In genomic region chr4:161555689-161556660, GRCh38 we compare ENCODE assay signal across 12 cellular contexts.
DNase-seq lines count a peak whose midpoint lies in the region; ATAC-seq, FAIRE-seq and TF ChIP-seq lines count a peak whose summit lies in the region.
"Had no signal": no experiment of that assay in that cellular context is flagged by ENCODE, and none has a peak within 500 bp of the region (broad histone marks: within the 10 kb centered on the region; RNA-seq: fewer than 3 reads in every experiment).

No MANE protein-coding gene starts in this region.

- peaks cover 11% of the 10 kb centered on the region for H3K4me1 Mint-ChIP-seq in CD14-positive monocyte
- H3K4me1 Mint-ChIP-seq: activated CD8-positive, alpha-beta memory T cell treated with anti-CD3 and anti-CD28 coated beads, Interleukin-2, amount 10 ng/mL, durations not matched to agents 7 days and 5 days had no signal

- H3K27me3 Mint-ChIP-seq in CD14-positive monocyte (ENCODE audit: low read depth in 3 of 3): no peaks in the 10 kb centered on the region
- H3K27me3 Mint-ChIP-seq: activated CD8-positive, alpha-beta memory T cell treated with anti-CD3 and anti-CD28 coated beads, Interleukin-2, amount 10 ng/mL, durations not matched to agents 7 days and 5 days had no signal

- DNase-seq in A549 (ENCODE audit: low read depth in 1 of 2, low spot score in 1 of 2): peak in 1 of 2 experiments; percentile 21
- DNase-seq in astrocyte of the cerebellum (ENCODE audit: low read depth): peak; percentile 6
- no peak for DNase-seq in stimulated activated CD4-positive, alpha-beta T cell treated with anti-CD3 and anti-CD28 coated beads, Interleukin-2, amount 100 ng/mL, for 24 hours
- DNase-seq in suprapubic skin (ENCODE audit: low spot score in 2 of 2): no peak
- no peak for DNase-seq in CD14-positive monocyte (ENCODE audit: low spot score)
- no peak for DNase-seq in uterus
- DNase-seq: activated CD8-positive, alpha-beta memory T cell treated with anti-CD3 and anti-CD28 coated beads, Interleukin-2, amount 10 ng/mL, durations not matched to agents 7 days and 5 days; AML-193; esophagus squamous epithelium; NCI-H446 treated with DMSO at 0.1 percent for 48 hours had no signal

- no peaks in the 10 kb centered on the region for H3K9me3 ChIP-seq in A549
- no peaks in the 10 kb centered on the region for H3K9me3 ChIP-seq in suprapubic skin
- no peaks in the 10 kb centered on the region for H3K9me3 ChIP-seq in uterus
- H3K9me3 ChIP-seq: esophagus squamous epithelium had no signal

- CTCF ChIA-PET in A549 (lab: Yijun Ruan, JAX): no interaction called here

- TF ChIP-seq EP300 in A549 (IDR thresholded peaks at IDR 0.05) (no peak), suprapubic skin (IDR thresholded peaks at IDR 0.05) (no peak)

- peaks cover 0 to 4% (median 0%) of the 10 kb centered on the region in 7 donors for H3K9me3 Mint-ChIP-seq in CD14-positive monocyte

- WGBS in A549 (ENCODE audit: missing lambda C conversion rate): 81% methylated on average over 5 of the region's 5 CpGs
- 63% methylated on average over 5 of the region's 5 CpGs for WGBS in suprapubic skin

- H3K36me3 ChIP-seq in suprapubic skin (no peaks in the 10 kb centered on the region), uterus (no peaks in the 10 kb centered on the region)
- H3K36me3 ChIP-seq: esophagus squamous epithelium had no signal

- POLR2A ChIA-PET in A549 (lab: Yijun Ruan, JAX): no interaction called here

- H3K4me2 ChIP-seq in A549: peak overlapping the region; percentile 79

- H3K27ac Mint-ChIP-seq in CD14-positive monocyte: no peak overlapping the region
- H3K27ac Mint-ChIP-seq: activated CD8-positive, alpha-beta memory T cell treated with anti-CD3 and anti-CD28 coated beads, Interleukin-2, amount 10 ng/mL, durations not matched to agents 7 days and 5 days had no signal

- TF ChIP-seq RAD21 in A549 (conservative IDR thresholded peaks at IDR 0.05 in 1 of 2, IDR thresholded peaks at IDR 0.05 in 1 of 2): no peak

- no peaks in the 10 kb centered on the region for H3K36me3 Mint-ChIP-seq in CD14-positive monocyte
- H3K36me3 Mint-ChIP-seq: activated CD8-positive, alpha-beta memory T cell treated with anti-CD3 and anti-CD28 coated beads, Interleukin-2, amount 10 ng/mL, durations not matched to agents 7 days and 5 days had no signal

- H3K4me1 ChIP-seq in A549 (peaks cover 18% of the 10 kb centered on the region; the same call in 2 of the 3 replicates), suprapubic skin (no peaks in the 10 kb centered on the region), uterus (no peaks in the 10 kb centered on the region)
- H3K4me1 ChIP-seq: esophagus squamous epithelium had no signal

- no peak for TF ChIP-seq CTCF in A549 (IDR thresholded peaks at IDR 0.05)
- no peak for TF ChIP-seq CTCF in astrocyte of the cerebellum (IDR thresholded peaks at IDR 0.05; ENCODE audit: low read depth, low read length, missing control alignments)
- TF ChIP-seq CTCF in suprapubic skin (IDR thresholded peaks at IDR 0.05): no peak
- TF ChIP-seq CTCF in CD14-positive monocyte (IDR thresholded peaks at IDR 0.05): no peak
- TF ChIP-seq CTCF in uterus (IDR thresholded peaks at IDR 0.05): no peak

- H3K27ac ChIP-seq in A549 (peak overlapping the region; percentile 62 to 67; a peak in 5 of 6 replicates), suprapubic skin (no peak overlapping the region), uterus (no peak overlapping the region)
- H3K27ac ChIP-seq: esophagus squamous epithelium had no signal

- H3K4me3 Mint-ChIP-seq in CD14-positive monocyte: no peak overlapping the region
- H3K4me3 Mint-ChIP-seq: activated CD8-positive, alpha-beta memory T cell treated with anti-CD3 and anti-CD28 coated beads, Interleukin-2, amount 10 ng/mL, durations not matched to agents 7 days and 5 days had no signal

- TF ChIP-seq POLR2A in A549 (IDR thresholded peaks at IDR 0.05; ENCODE audit: low read length) (no peak), suprapubic skin (IDR thresholded peaks at IDR 0.05) (no peak), uterus (IDR thresholded peaks at IDR 0.05) (no peak)

- ATAC-seq in A549 (no peak; a peak in 1 of 6 replicates), GM19395 (IDR thresholded peaks at IDR 0.05; ENCODE audit: unreplicated experiment) (peak; percentile 82), HG03108 (IDR thresholded peaks at IDR 0.05; ENCODE audit: unreplicated experiment) (peak; percentile 82)
- ATAC-seq: activated CD8-positive, alpha-beta memory T cell treated with anti-CD3 and anti-CD28 coated beads, Interleukin-2, amount 10 ng/mL, durations not matched to agents 7 days and 5 days had no signal

- no peak for FAIRE-seq in A549 (lab: Jason Lieb, UNC)

- H3K27me3 ChIP-seq in suprapubic skin (no peaks in the 10 kb centered on the region), uterus (no peaks in the 10 kb centered on the region)
- H3K27me3 ChIP-seq: esophagus squamous epithelium had no signal

- no peak overlapping the region for H3K4me3 ChIP-seq in A549
- no peak overlapping the region for H3K4me3 ChIP-seq in astrocyte of the cerebellum (ENCODE audit: low read depth, low read length)
- no peak overlapping the region for H3K4me3 ChIP-seq in suprapubic skin
- no peak overlapping the region for H3K4me3 ChIP-seq in uterus
- H3K4me3 ChIP-seq: esophagus squamous epithelium had no signal

- in situ Hi-C loops in astrocyte of the cerebellum (cut with HindIII; ENCODE audit: low sequenced_read_pairs): loop anchor here (25.0 kb wide), 1 partner anchor 1981 kb away; no protein-coding TSS in a partner anchor

- intact Hi-C loops in CD14-positive monocyte (cut with micrococcal nuclease) (no loop called here), uterus (cut with DNase I; ENCODE audit: low total_unique reads) (no loop called here)

TF ChIP-seq in A549, 52 proteins besides CTCF, POLR2A, EP300 and RAD21:
- no peak for TF ChIP-seq RCOR1 (IDR thresholded peaks at IDR 0.05; ENCODE audit: low read depth, low read length)
- TF ChIP-seq MAZ (IDR thresholded peaks at IDR 0.05; ENCODE audit: borderline replicate concordance, low read depth, low read length): no peak
- TF ChIP-seq HEYL (CRISPR knock-in tag; IDR thresholded peaks at IDR 0.05): no peak
- no peak for TF ChIP-seq ESRRA (IDR thresholded peaks at IDR 0.05; ENCODE audit: borderline replicate concordance, low read length)
- TF ChIP-seq MAFK (IDR thresholded peaks at IDR 0.05; ENCODE audit: partially characterized antibody): no peak
- TF ChIP-seq FOSL2 (IDR thresholded peaks at IDR 0.05): no peak
- TF ChIP-seq FOSL2 (CRISPR knock-in tag; IDR thresholded peaks at IDR 0.05): 0 out of 2 replicates have a peak, but pooled peaks have one; percentile 22
TF ChIP-seq in A549: peak in this region for 1.

Comparison
In these comparisons a context has a peak if more than half of its experiments do, and no peak if none do; other contexts are left out.
1. ATAC-seq: peak in GM19395 (single experiment) and HG03108 (single experiment); none in A549 (0 of 2).
2. H3K27ac ChIP-seq: peak in A549 (2 of 2); none in suprapubic skin (single experiment) and uterus (0 of 2).